ENCODE assay signal across 1 cellular context in genomic region chr2:233867993-233868532, GRCh38.
TF ChIP-seq lines count a peak whose summit lies in the region.

Gene MSL3B, minus strand, starts transcription at chr2:233868386.

TF ChIP-seq in K562, 482 proteins besides CTCF, POLR2A, EP300 and RAD21 (continued from another document and continues in another):
- no peak for TF ChIP-seq TSHZ1 (CRISPR knock-in tag; IDR thresholded peaks at IDR 0.05)
- TF ChIP-seq ZBTB49 (CRISPR knock-in tag; IDR thresholded peaks at IDR 0.05; ENCODE audit: borderline replicate concordance), result no peak
- no peak for TF ChIP-seq FOXP1 (CRISPR knock-in tag; IDR thresholded peaks at IDR 0.05)
- TF ChIP-seq SMARCA4 (IDR thresholded peaks at IDR 0.05), result no peak
- no peak for TF ChIP-seq PURB (CRISPR knock-in tag; IDR thresholded peaks at IDR 0.05; ENCODE audit: low read depth)
- no peak for TF ChIP-seq ARID4B (CRISPR knock-in tag; IDR thresholded peaks at IDR 0.05)
- no peak for TF ChIP-seq ZNF551 (CRISPR knock-in tag; IDR thresholded peaks at IDR 0.05)
- TF ChIP-seq ZNF79 (CRISPR knock-in tag; IDR thresholded peaks at IDR 0.05; ENCODE audit: low read depth), result no peak
- no peak for TF ChIP-seq GATAD2B (IDR thresholded peaks at IDR 0.05; ENCODE audit: borderline replicate concordance)
- no peak for TF ChIP-seq MAFK (IDR thresholded peaks at IDR 0.05; ENCODE audit: low read length)
- no peak for TF ChIP-seq ELF4 (CRISPR knock-in tag; IDR thresholded peaks at IDR 0.05)
- no peak; the same call in 1 of the 2 replicates for TF ChIP-seq RB1 (IDR thresholded peaks at IDR 0.05; ENCODE audit: low read depth)
- no peak for TF ChIP-seq ZNF3 (CRISPR knock-in tag; IDR thresholded peaks at IDR 0.05)
- TF ChIP-seq RBM14 (IDR thresholded peaks at IDR 0.05; ENCODE audit: borderline replicate concordance, insufficient read depth, low read depth, low read length), result no peak
- TF ChIP-seq ZNF449 (CRISPR knock-in tag; IDR thresholded peaks at IDR 0.05), result no peak
- no peak for TF ChIP-seq GTF2B (IDR thresholded peaks at IDR 0.05; ENCODE audit: extremely low read depth, insufficient read length)
- TF ChIP-seq RBM34 (IDR thresholded peaks at IDR 0.05; ENCODE audit: borderline replicate concordance, insufficient read depth, low read length), result no peak
- TF ChIP-seq TCF7 (IDR thresholded peaks at IDR 0.05; ENCODE audit: borderline replicate concordance), result no peak
- no peak for TF ChIP-seq NKRF (IDR thresholded peaks at IDR 0.05; ENCODE audit: borderline replicate concordance)
- no peak for TF ChIP-seq CHAMP1 (IDR thresholded peaks at IDR 0.05)
- TF ChIP-seq ATF1 (CRISPR knock-in tag; IDR thresholded peaks at IDR 0.05), result no peak; the same call in 1 of the 2 replicates
- peak; percentile 88 for TF ChIP-seq ATF1 (tag; IDR thresholded peaks at IDR 0.05)
- TF ChIP-seq ELK1 (CRISPR knock-in tag; IDR thresholded peaks at IDR 0.05), result no peak
- no peak for TF ChIP-seq SLC30A9 (CRISPR knock-in tag; IDR thresholded peaks at IDR 0.05)
- no peak for TF ChIP-seq PYGO2 (tag; IDR thresholded peaks at IDR 0.05)
- TF ChIP-seq ZNF263 (CRISPR knock-in tag; IDR thresholded peaks at IDR 0.05; ENCODE audit: borderline replicate concordance), result no peak
- no peak for TF ChIP-seq IFI16 (CRISPR knock-in tag; IDR thresholded peaks at IDR 0.05)
- no peak for TF ChIP-seq ETS2 (tag; IDR thresholded peaks at IDR 0.05; ENCODE audit: borderline replicate concordance, poor library complexity, severe bottlenecking)
- no peak for TF ChIP-seq PATZ1 (CRISPR knock-in tag; IDR thresholded peaks at IDR 0.05; ENCODE audit: borderline replicate concordance)
- no peak for TF ChIP-seq CBFA2T3 (IDR thresholded peaks at IDR 0.05)
- no peak for TF ChIP-seq SETDB1 (IDR thresholded peaks at IDR 0.05; ENCODE audit: low read length)
- no peak for TF ChIP-seq MTA3 (IDR thresholded peaks at IDR 0.05; ENCODE audit: borderline replicate concordance)
- no peak for TF ChIP-seq U2AF1 (optimal IDR thresholded peaks at IDR 0.05; ENCODE audit: low read depth, low read length)
- 0 out of 2 replicates have a peak, but pooled peaks have one; percentile 21 for TF ChIP-seq ZNF395 (CRISPR knock-in tag; IDR thresholded peaks at IDR 0.05)
- no peak for TF ChIP-seq STAT5A (IDR thresholded peaks at IDR 0.05; ENCODE audit: borderline replicate concordance, low read length)
